In the genomic region with DNA sequence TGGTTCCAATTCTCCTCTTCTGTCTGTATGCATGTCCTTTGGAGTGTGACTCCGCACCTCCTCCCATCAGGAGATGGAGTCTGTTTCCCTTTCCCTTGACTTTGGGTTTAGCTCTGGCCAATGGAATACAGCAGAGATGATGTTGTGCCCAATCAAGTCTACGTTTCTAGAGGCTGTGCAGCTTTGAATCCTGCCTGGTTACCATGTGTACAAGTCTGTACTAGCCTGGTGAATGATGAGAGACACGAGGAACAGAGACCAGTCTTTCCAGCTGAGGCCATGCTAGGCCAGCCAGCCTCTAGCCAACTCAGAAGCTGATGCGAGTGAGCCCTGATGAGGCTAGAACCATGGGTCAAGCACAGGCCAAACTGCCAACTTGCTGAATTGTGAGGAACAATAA, we compare ENCODE assay signal across 27 cellular contexts.
"Had no signal": no experiment of that assay in that cellular context is flagged by ENCODE, and none has a peak within 500 bp of the region (broad histone marks: within the 10 kb centered on the region; RNA-seq: fewer than 3 reads in every experiment).

No MANE protein-coding gene starts in this region.

- H3K9me3 ChIP-seq: colonic mucosa, gastrocnemius medialis, left lung, ovary, psoas muscle, spleen, testis, tibial artery had no signal

- H3K4me3 Mint-ChIP-seq: dendritic cell treated with granulocyte-macrophage colony-stimulating factor and Interleukin-4, amounts not matched to agents 40 ng/mL and 50 ng/mL, for 4 days; endodermal cell; naive thymus-derived CD4-positive, alpha-beta T cell; nephron; stimulated activated memory B cell treated with anti-CD40 and anti-IgM and Interleukin-4, amounts not matched to agents 10 μg/mL and 1 μg/mL and 100 μg/mL, for 72 hours; type B pancreatic cell had no signal

- H3K9me3 Mint-ChIP-seq: dendritic cell treated with granulocyte-macrophage colony-stimulating factor and Interleukin-4, amounts not matched to agents 40 ng/mL and 50 ng/mL, for 4 days; nephron had no signal

- H3K4me1 Mint-ChIP-seq: naive thymus-derived CD4-positive, alpha-beta T cell; stimulated activated memory B cell treated with anti-CD40 and anti-IgM and Interleukin-4, amounts not matched to agents 10 μg/mL and 1 μg/mL and 100 μg/mL, for 72 hours had no signal

- H3K4me3 ChIP-seq: colonic mucosa, gastrocnemius medialis, left lung, ovary, psoas muscle, skin epidermis, spleen, testis, tibial artery had no signal

- H3K27me3 Mint-ChIP-seq: stimulated activated memory B cell treated with anti-CD40 and anti-IgM and Interleukin-4, amounts not matched to agents 10 μg/mL and 1 μg/mL and 100 μg/mL, for 72 hours; type B pancreatic cell had no signal

- H3K27ac Mint-ChIP-seq: dendritic cell treated with granulocyte-macrophage colony-stimulating factor and Interleukin-4, amounts not matched to agents 40 ng/mL and 50 ng/mL, for 4 days; endodermal cell; naive thymus-derived CD4-positive, alpha-beta T cell; nephron; stimulated activated memory B cell treated with anti-CD40 and anti-IgM and Interleukin-4, amounts not matched to agents 10 μg/mL and 1 μg/mL and 100 μg/mL, for 72 hours; type B pancreatic cell had no signal

- H3K27me3 ChIP-seq: colonic mucosa, gastrocnemius medialis, left lung, ovary, spleen, testis, tibial artery had no signal

- H3K36me3 Mint-ChIP-seq: naive thymus-derived CD4-positive, alpha-beta T cell; stimulated activated memory B cell treated with anti-CD40 and anti-IgM and Interleukin-4, amounts not matched to agents 10 μg/mL and 1 μg/mL and 100 μg/mL, for 72 hours; type B pancreatic cell had no signal

- H3K27ac ChIP-seq: colonic mucosa, gastrocnemius medialis, left lung, ovary, psoas muscle, skin epidermis, spleen, testis, tibial artery had no signal

- DNase-seq: colonic mucosa; effector CD8-positive, alpha-beta T cell; endodermal cell; erythroblast; gastrocnemius medialis; head of caudate nucleus; left cardiac atrium; left lung; mesendoderm; midbrain; naive thymus-derived CD4-positive, alpha-beta T cell; occipital lobe; ovary; posterior cingulate gyrus; psoas muscle; right cardiac atrium; spleen; stimulated activated CD4-positive, alpha-beta T cell treated with anti-CD3 and anti-CD28 coated beads, Interleukin-4, amount 100 ng/mL, for 4 hours; stimulated activated naive CD8-positive, alpha-beta T cell treated with anti-CD3 and anti-CD28 coated beads, Interleukin-15, Interleukin-2, amounts not matched to agents 100 U/mL and 50 U/mL, for 24 hours; substantia nigra; testis; tibial artery had no signal

- H3K4me1 ChIP-seq: colonic mucosa, gastrocnemius medialis, left lung, psoas muscle, spleen, testis, tibial artery had no signal

- H3K36me3 ChIP-seq: colonic mucosa, gastrocnemius medialis, left lung, ovary, spleen, tibial artery had no signal
